In genomic region chr20:44599715-44600114, GRCh38 we compare ENCODE assay signal across 1 cellular context.
TF ChIP-seq lines count a peak whose summit lies in the region.

No MANE protein-coding gene starts in this region.

TF ChIP-seq in SK-N-SH, 30 proteins besides CTCF, POLR2A, EP300 and RAD21 (continued from another document):
- TF ChIP-seq ZBTB33 (IDR thresholded peaks at IDR 0.05; ENCODE audit: borderline replicate concordance, low read depth) (no peak), NRF1 (IDR thresholded peaks at IDR 0.05; ENCODE audit: low read depth, low read length) (no peak), FOSL2 (IDR thresholded peaks at IDR 0.05; ENCODE audit: borderline replicate concordance, low read depth) (no peak), MAX (IDR thresholded peaks at IDR 0.05; ENCODE audit: low read depth) (no peak), NFIC (IDR thresholded peaks at IDR 0.05; ENCODE audit: borderline replicate concordance) (no peak), REST (IDR thresholded peaks at IDR 0.05; ENCODE audit: low read depth, low read length) (no peak), USF2 (IDR thresholded peaks at IDR 0.05; ENCODE audit: borderline replicate concordance, low read depth, low read length) (no peak), JUND (IDR thresholded peaks at IDR 0.05) (no peak), TEAD4 (IDR thresholded peaks at IDR 0.05; ENCODE audit: borderline replicate concordance, insufficient read depth) (no peak), RCOR1 (IDR thresholded peaks at IDR 0.05; ENCODE audit: low read length) (no peak)
TF ChIP-seq in SK-N-SH: peak in this region for 0.
